Comparison of ENCODE assay signal across 8 cellular contexts in genomic region chr10:50417906-50418697, GRCh38.
DNase-seq lines count a peak whose midpoint lies in the region; ATAC-seq and TF ChIP-seq lines count a peak whose summit lies in the region.

No MANE protein-coding gene starts in this region.

- H3K27ac Mint-ChIP-seq in mesothelial cell of epicardium, result no peak overlapping the region
- peak overlapping the region; percentile 79 for H3K27ac Mint-ChIP-seq in stimulated activated memory B cell treated with anti-CD40 and anti-IgM and Interleukin-4, amounts not matched to agents 10 μg/mL and 1 μg/mL and 100 μg/mL, for 72 hours

- H3K4me3 ChIP-seq in GM12865 (ENCODE audit: low read depth, low read length), result peak overlapping the region; percentile 99
- peak overlapping the region; percentile 69 for H3K4me3 ChIP-seq in epithelial cell of esophagus (ENCODE audit: low read length)

- H3K27me3 Mint-ChIP-seq in mesothelial cell of epicardium (ENCODE audit: low read depth), result peaks cover 13% of the 10 kb centered on the region
- no peaks in the 10 kb centered on the region for H3K27me3 Mint-ChIP-seq in stimulated activated memory B cell treated with anti-CD40 and anti-IgM and Interleukin-4, amounts not matched to agents 10 μg/mL and 1 μg/mL and 100 μg/mL, for 72 hours

- peak; percentile 92 for ATAC-seq in stimulated activated memory B cell treated with anti-CD40 and anti-IgM and Interleukin-4, amounts not matched to agents 10 μg/mL and 1 μg/mL and 100 μg/mL, for 72 hours

- H3K4me1 Mint-ChIP-seq in mesothelial cell of epicardium, result peaks cover 9% of the 10 kb centered on the region
- H3K4me1 Mint-ChIP-seq in stimulated activated memory B cell treated with anti-CD40 and anti-IgM and Interleukin-4, amounts not matched to agents 10 μg/mL and 1 μg/mL and 100 μg/mL, for 72 hours, result peaks cover 50% of the 10 kb centered on the region

- peak overlapping the region; percentile 77 for H3K4me3 Mint-ChIP-seq in mesothelial cell of epicardium
- peak overlapping the region; percentile 92 for H3K4me3 Mint-ChIP-seq in stimulated activated memory B cell treated with anti-CD40 and anti-IgM and Interleukin-4, amounts not matched to agents 10 μg/mL and 1 μg/mL and 100 μg/mL, for 72 hours

- H3K9me3 Mint-ChIP-seq in mesothelial cell of epicardium, result no peaks in the 10 kb centered on the region
- no peaks in the 10 kb centered on the region for H3K9me3 Mint-ChIP-seq in stimulated activated memory B cell treated with anti-CD40 and anti-IgM and Interleukin-4, amounts not matched to agents 10 μg/mL and 1 μg/mL and 100 μg/mL, for 72 hours

- H3K36me3 Mint-ChIP-seq in mesothelial cell of epicardium, result no peaks in the 10 kb centered on the region
- H3K36me3 Mint-ChIP-seq in stimulated activated memory B cell treated with anti-CD40 and anti-IgM and Interleukin-4, amounts not matched to agents 10 μg/mL and 1 μg/mL and 100 μg/mL, for 72 hours, result peaks cover 13% of the 10 kb centered on the region

- TF ChIP-seq CTCF in GM12865 (IDR thresholded peaks at IDR 0.05; ENCODE audit: insufficient read depth, low read depth, low read length, missing control alignments), result no peak
- no peak for TF ChIP-seq CTCF in epithelial cell of esophagus (IDR thresholded peaks at IDR 0.05; ENCODE audit: insufficient read depth, low read depth, low read length, missing control alignments)
- no peak for TF ChIP-seq CTCF in mesothelial cell of epicardium (IDR thresholded peaks at IDR 0.05; ENCODE audit: unreplicated experiment)

- DNase-seq in GM12865 (ENCODE audit: low read depth) (peak; percentile 93), H4 (ENCODE audit: low spot score) (peak; percentile 81), Kasumi-1 (lab: John Stamatoyannopoulos, UW) (peak; percentile 74 to 82), epithelial cell of esophagus (ENCODE audit: low read depth) (peak; percentile 94), mesothelial cell of epicardium (ENCODE audit: low spot score in 2 of 2, unreplicated experiment in 2 of 2) (peak in 1 of 2 experiments; percentile 54), DMS53 (lab: John Stamatoyannopoulos, UW) (no peak)
- DNase-seq in activated CD8-positive, alpha-beta memory T cell treated with anti-CD3 and anti-CD28 coated beads for 48 hours (ENCODE audit: low read depth in 2 of 3, low spot score in 2 of 3), result peak in 2 of 3 experiments; percentile 15 to 32
